Comparison of ENCODE assay signal across 8 cellular contexts in genomic region chr9:94861589-94862241, GRCh38.
DNase-seq lines count a peak whose midpoint lies in the region; ATAC-seq and TF ChIP-seq lines count a peak whose summit lies in the region.

No MANE protein-coding gene starts in this region.

- H3K4me1 Mint-ChIP-seq in activated CD4-positive, alpha-beta memory T cell treated with anti-CD3 and anti-CD28 coated beads, Interleukin-2, amount 10 ng/mL, durations not matched to agents 7 days and 5 days = peaks cover 47% of the 10 kb centered on the region

- no peaks in the 10 kb centered on the region for H3K27me3 ChIP-seq in ACC112 (ENCODE audit: insufficient read depth, low read length)
- no peaks in the 10 kb centered on the region for H3K27me3 ChIP-seq in GM23248 (replicated peaks; ENCODE audit: insufficient read depth)
- no peaks in the 10 kb centered on the region for H3K27me3 ChIP-seq in left lung
- no peaks in the 10 kb centered on the region for H3K27me3 ChIP-seq in right cardiac atrium (ENCODE audit: control insufficient read depth, insufficient read depth)

- 40 to 41% methylated on average over 11 of the region's 11 CpGs for WGBS in GM23248 (ENCODE audit: low coverage in 1 of 2, low lambda C conversion rate in 2 of 2, missing lambda C conversion rate in 2 of 2), 2 experiments
- 87% methylated on average over 11 of the region's 11 CpGs for WGBS in right cardiac atrium

- H3F3A ChIP-seq in GM23248 (ENCODE audit: insufficient read depth) = peaks cover 17% of the 10 kb centered on the region

- H3K27me3 Mint-ChIP-seq in activated CD4-positive, alpha-beta memory T cell treated with anti-CD3 and anti-CD28 coated beads, Interleukin-2, amount 10 ng/mL, durations not matched to agents 7 days and 5 days = no peaks in the 10 kb centered on the region

- intact Hi-C loops in left lung (cut with DNase I) (loop anchor here in 1 of 2 donors (10.0 kb wide), 1 partner anchor 57 kb away; no protein-coding TSS in a partner anchor), right cardiac atrium (cut with DNase I) (no loop called here)

- no peak for TF ChIP-seq CTCF in left lung (IDR thresholded peaks at IDR 0.05)

- no peaks in the 10 kb centered on the region for H3K36me3 ChIP-seq in ACC112 (ENCODE audit: insufficient read depth, low read length)
- H3K36me3 ChIP-seq in GM23248 (ENCODE audit: low read depth) = no peaks in the 10 kb centered on the region
- H3K36me3 ChIP-seq in left lung = no peaks in the 10 kb centered on the region

- peak overlapping the region; percentile 76 for H3K9ac ChIP-seq in GM23248

- peak overlapping the region; percentile 90 for H3K27ac Mint-ChIP-seq in activated CD4-positive, alpha-beta memory T cell treated with anti-CD3 and anti-CD28 coated beads, Interleukin-2, amount 10 ng/mL, durations not matched to agents 7 days and 5 days

- H3K9me3 Mint-ChIP-seq in activated CD4-positive, alpha-beta memory T cell treated with anti-CD3 and anti-CD28 coated beads, Interleukin-2, amount 10 ng/mL, durations not matched to agents 7 days and 5 days = no peaks in the 10 kb centered on the region

- no peaks in the 10 kb centered on the region for H4K20me1 ChIP-seq in GM23248 (ENCODE audit: insufficient read depth)

- peak overlapping the region; percentile 34; the same call in 1 of the 2 replicates for H3K27ac ChIP-seq in ACC112 (ENCODE audit: low read depth, low read length)
- peak overlapping the region; percentile 92 for H3K27ac ChIP-seq in GM23248
- peak overlapping the region in 1 of 2 donors; percentile 57 for H3K27ac ChIP-seq in left lung
- H3K27ac ChIP-seq in right cardiac atrium (ENCODE audit: low read length) = no peak overlapping the region

- H3K79me2 ChIP-seq in ACC112 (ENCODE audit: control insufficient read depth, insufficient read depth, low read length, unreplicated experiment) = peaks cover 10% of the 10 kb centered on the region
- no peaks in the 10 kb centered on the region for H3K79me2 ChIP-seq in GM23248 (ENCODE audit: insufficient read depth)

- peak; percentile 51 for ATAC-seq in left lung
- no peak for ATAC-seq in right cardiac atrium
- no peak for ATAC-seq in GM21723 (IDR thresholded peaks at IDR 0.05; ENCODE audit: unreplicated experiment)
- ATAC-seq in GM21381 (IDR thresholded peaks at IDR 0.05; ENCODE audit: unreplicated experiment) = no peak

- POLR2A ChIA-PET in activated CD4-positive, alpha-beta memory T cell treated with anti-CD3 and anti-CD28 coated beads, Interleukin-2, amount 10 ng/mL, durations not matched to agents 7 days and 5 days (lab: Charles Lee) = interaction anchor here (1.0 to 3.0 kb wide), 13 partner anchors 8 to 136 kb away, joined by 3 to 27 read pairs (median 5); partner anchors contain the start of gene AOPEP

- in situ Hi-C loops in GM23248 (cut with MboI) = no loop called here

- H3K4me2 ChIP-seq in GM23248 (ENCODE audit: unreplicated experiment) = peak overlapping the region; percentile 55

- H2AFZ ChIP-seq in ACC112 (ENCODE audit: low read length, unreplicated experiment) (no peak overlapping the region), GM23248 (peak overlapping the region; percentile 53; the same call in 1 of the 2 replicates)

- H3K36me3 Mint-ChIP-seq in activated CD4-positive, alpha-beta memory T cell treated with anti-CD3 and anti-CD28 coated beads, Interleukin-2, amount 10 ng/mL, durations not matched to agents 7 days and 5 days (ENCODE audit: low read depth) = peaks cover 18% of the 10 kb centered on the region

- CTCF ChIA-PET in activated CD4-positive, alpha-beta memory T cell treated with anti-CD3 and anti-CD28 coated beads, Interleukin-2, amount 10 ng/mL, durations not matched to agents 7 days and 5 days (lab: Charles Lee) = interaction anchor here (0.7 to 2.0 kb wide), 7 partner anchors 8 to 181 kb away, joined by 3 to 7 read pairs (median 4); no protein-coding TSS in a partner anchor

- H3K4me3 Mint-ChIP-seq in activated CD4-positive, alpha-beta memory T cell treated with anti-CD3 and anti-CD28 coated beads, Interleukin-2, amount 10 ng/mL, durations not matched to agents 7 days and 5 days = peak overlapping the region; percentile 54

- peaks cover 42% of the 10 kb centered on the region for H3K4me1 ChIP-seq in ACC112 (ENCODE audit: control insufficient read depth, insufficient read depth, low read length, unreplicated experiment)
- H3K4me1 ChIP-seq in GM23248 (ENCODE audit: insufficient read depth) = peaks cover 48% of the 10 kb centered on the region
- peaks cover 20 to 49% of the 10 kb centered on the region in 2 donors for H3K4me1 ChIP-seq in left lung
- H3K4me1 ChIP-seq in right cardiac atrium (ENCODE audit: control insufficient read depth, insufficient read depth, low read length) = peaks cover 2% of the 10 kb centered on the region

- H3K9me2 ChIP-seq in GM23248 (ENCODE audit: insufficient read depth) = no peaks in the 10 kb centered on the region

- peak; percentile 94 for DNase-seq in GM23248
- no peak for DNase-seq in activated CD4-positive, alpha-beta memory T cell treated with anti-CD3 and anti-CD28 coated beads, Interleukin-2, amount 10 ng/mL, durations not matched to agents 7 days and 5 days
- no peak for DNase-seq in left lung
- DNase-seq in NCI-H1436 (lab: John Stamatoyannopoulos, UW) = no peak
- no peak for DNase-seq in right cardiac atrium

- H3K4me3 ChIP-seq in ACC112 (ENCODE audit: low read depth, low read length) (no peak overlapping the region), GM23248 (no peak overlapping the region), left lung (no peak overlapping the region), right cardiac atrium (ENCODE audit: low read length) (no peak overlapping the region)

- H3K9me3 ChIP-seq in GM23248 (ENCODE audit: low read depth) = no peaks in the 10 kb centered on the region
- H3K9me3 ChIP-seq in left lung = no peaks in the 10 kb centered on the region
- H3K9me3 ChIP-seq in right cardiac atrium (ENCODE audit: control insufficient read depth, low read length) = no peaks in the 10 kb centered on the region
